ENCODE assay signal across 1 cellular context in genomic region chr19:56080669-56081401, GRCh38.
TF ChIP-seq lines count a peak whose summit lies in the region.

No MANE protein-coding gene starts in this region.

TF ChIP-seq in HepG2, 621 proteins besides CTCF, POLR2A, EP300 and RAD21 (continued from another document):
- TF ChIP-seq BCLAF1 (IDR thresholded peaks at IDR 0.05): no peak
- no peak for TF ChIP-seq REL (CRISPR knock-in tag; conservative IDR thresholded peaks at IDR 0.05)
- TF ChIP-seq, protein P1, sequence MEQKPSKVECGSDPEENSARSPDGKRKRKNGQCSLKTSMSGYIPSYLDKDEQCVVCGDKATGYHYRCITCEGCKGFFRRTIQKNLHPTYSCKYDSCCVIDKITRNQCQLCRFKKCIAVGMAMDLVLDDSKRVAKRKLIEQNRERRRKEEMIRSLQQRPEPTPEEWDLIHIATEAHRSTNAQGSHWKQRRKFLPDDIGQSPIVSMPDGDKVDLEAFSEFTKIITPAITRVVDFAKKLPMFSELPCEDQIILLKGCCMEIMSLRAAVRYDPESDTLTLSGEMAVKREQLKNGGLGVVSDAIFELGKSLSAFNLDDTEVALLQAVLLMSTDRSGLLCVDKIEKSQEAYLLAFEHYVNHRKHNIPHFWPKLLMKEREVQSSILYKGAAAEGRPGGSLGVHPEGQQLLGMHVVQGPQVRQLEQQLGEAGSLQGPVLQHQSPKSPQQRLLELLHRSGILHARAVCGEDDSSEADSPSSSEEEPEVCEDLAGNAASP (CRISPR knock-in tag; IDR thresholded peaks at IDR 0.05; ENCODE audit: borderline replicate concordance): no peak
- TF ChIP-seq POLR2AphosphoS2 (IDR thresholded peaks at IDR 0.05; ENCODE audit: low read depth, low read length): no peak
- no peak for TF ChIP-seq ZNF558 (CRISPR knock-in tag; IDR thresholded peaks at IDR 0.05; ENCODE audit: borderline replicate concordance)
- TF ChIP-seq, protein P2, sequence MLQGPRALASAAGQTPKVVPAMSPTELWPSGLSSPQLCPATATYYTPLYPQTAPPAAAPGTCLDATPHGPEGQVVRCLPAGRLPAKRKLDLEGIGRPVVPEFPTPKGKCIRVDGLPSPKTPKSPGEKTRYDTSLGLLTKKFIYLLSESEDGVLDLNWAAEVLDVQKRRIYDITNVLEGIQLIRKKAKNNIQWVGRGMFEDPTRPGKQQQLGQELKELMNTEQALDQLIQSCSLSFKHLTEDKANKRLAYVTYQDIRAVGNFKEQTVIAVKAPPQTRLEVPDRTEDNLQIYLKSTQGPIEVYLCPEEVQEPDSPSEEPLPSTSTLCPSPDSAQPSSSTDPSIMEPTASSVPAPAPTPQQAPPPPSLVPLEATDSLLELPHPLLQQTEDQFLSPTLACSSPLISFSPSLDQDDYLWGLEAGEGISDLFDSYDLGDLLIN (CRISPR knock-in tag; IDR thresholded peaks at IDR 0.05; ENCODE audit: borderline replicate concordance): no peak
- TF ChIP-seq ZNF776 (CRISPR knock-in tag; IDR thresholded peaks at IDR 0.05): no peak
- 0 out of 2 replicates have a peak, but pooled peaks have one; percentile 30 for TF ChIP-seq THAP11 (CRISPR knock-in tag; IDR thresholded peaks at IDR 0.05)
- no peak for TF ChIP-seq NFKB2 (CRISPR knock-in tag; IDR thresholded peaks at IDR 0.05; ENCODE audit: borderline replicate concordance)
- TF ChIP-seq ZNF724P (CRISPR knock-in tag; IDR thresholded peaks at IDR 0.05; ENCODE audit: borderline replicate concordance): no peak
- TF ChIP-seq MED8 (CRISPR knock-in tag; IDR thresholded peaks at IDR 0.05; ENCODE audit: insufficient replicate concordance): no peak
- no peak for TF ChIP-seq ZNF367 (CRISPR knock-in tag; IDR thresholded peaks at IDR 0.05; ENCODE audit: borderline replicate concordance)
- no peak for TF ChIP-seq HNF4A (CRISPR knock-in tag; IDR thresholded peaks at IDR 0.05)
- TF ChIP-seq SMAD3 (CRISPR knock-in tag; IDR thresholded peaks at IDR 0.05): no peak
- peak; percentile 27 for TF ChIP-seq IKZF4 (CRISPR knock-in tag; IDR thresholded peaks at IDR 0.05; ENCODE audit: borderline replicate concordance, low read depth, not compliant biosample characterization)
- TF ChIP-seq GATAD2A (CRISPR knock-in tag; IDR thresholded peaks at IDR 0.05): 0 out of 2 replicates have a peak, but pooled peaks have one; percentile 15
- TF ChIP-seq HNRNPLL (IDR thresholded peaks at IDR 0.05; ENCODE audit: low read depth, low read length, poor library complexity, severe bottlenecking): peak; percentile 42
- TF ChIP-seq, protein P3, sequence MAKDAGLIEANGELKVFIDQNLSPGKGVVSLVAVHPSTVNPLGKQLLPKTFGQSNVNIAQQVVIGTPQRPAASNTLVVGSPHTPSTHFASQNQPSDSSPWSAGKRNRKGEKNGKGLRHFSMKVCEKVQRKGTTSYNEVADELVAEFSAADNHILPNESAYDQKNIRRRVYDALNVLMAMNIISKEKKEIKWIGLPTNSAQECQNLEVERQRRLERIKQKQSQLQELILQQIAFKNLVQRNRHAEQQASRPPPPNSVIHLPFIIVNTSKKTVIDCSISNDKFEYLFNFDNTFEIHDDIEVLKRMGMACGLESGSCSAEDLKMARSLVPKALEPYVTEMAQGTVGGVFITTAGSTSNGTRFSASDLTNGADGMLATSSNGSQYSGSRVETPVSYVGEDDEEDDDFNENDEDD (CRISPR knock-in tag; IDR thresholded peaks at IDR 0.05; ENCODE audit: borderline replicate concordance): no peak
- no peak for TF ChIP-seq MXD1 (CRISPR knock-in tag; IDR thresholded peaks at IDR 0.05)
- TF ChIP-seq ZNF274 (CRISPR knock-in tag; IDR thresholded peaks at IDR 0.05): 0 out of 2 replicates have a peak, but pooled peaks have one; percentile 33
- TF ChIP-seq ZNF652 (CRISPR knock-in tag; IDR thresholded peaks at IDR 0.05; ENCODE audit: borderline replicate concordance, low read depth): no peak
- TF ChIP-seq KDM4B (CRISPR knock-in tag; IDR thresholded peaks at IDR 0.05): no peak
- no peak for TF ChIP-seq ZNF780A (CRISPR knock-in tag; IDR thresholded peaks at IDR 0.05)
- TF ChIP-seq TRIM24 (CRISPR knock-in tag; IDR thresholded peaks at IDR 0.05): peak; percentile 46; the same call in 1 of the 2 replicates
- TF ChIP-seq RCOR2 (CRISPR knock-in tag; IDR thresholded peaks at IDR 0.05): no peak
- TF ChIP-seq, protein P4, sequence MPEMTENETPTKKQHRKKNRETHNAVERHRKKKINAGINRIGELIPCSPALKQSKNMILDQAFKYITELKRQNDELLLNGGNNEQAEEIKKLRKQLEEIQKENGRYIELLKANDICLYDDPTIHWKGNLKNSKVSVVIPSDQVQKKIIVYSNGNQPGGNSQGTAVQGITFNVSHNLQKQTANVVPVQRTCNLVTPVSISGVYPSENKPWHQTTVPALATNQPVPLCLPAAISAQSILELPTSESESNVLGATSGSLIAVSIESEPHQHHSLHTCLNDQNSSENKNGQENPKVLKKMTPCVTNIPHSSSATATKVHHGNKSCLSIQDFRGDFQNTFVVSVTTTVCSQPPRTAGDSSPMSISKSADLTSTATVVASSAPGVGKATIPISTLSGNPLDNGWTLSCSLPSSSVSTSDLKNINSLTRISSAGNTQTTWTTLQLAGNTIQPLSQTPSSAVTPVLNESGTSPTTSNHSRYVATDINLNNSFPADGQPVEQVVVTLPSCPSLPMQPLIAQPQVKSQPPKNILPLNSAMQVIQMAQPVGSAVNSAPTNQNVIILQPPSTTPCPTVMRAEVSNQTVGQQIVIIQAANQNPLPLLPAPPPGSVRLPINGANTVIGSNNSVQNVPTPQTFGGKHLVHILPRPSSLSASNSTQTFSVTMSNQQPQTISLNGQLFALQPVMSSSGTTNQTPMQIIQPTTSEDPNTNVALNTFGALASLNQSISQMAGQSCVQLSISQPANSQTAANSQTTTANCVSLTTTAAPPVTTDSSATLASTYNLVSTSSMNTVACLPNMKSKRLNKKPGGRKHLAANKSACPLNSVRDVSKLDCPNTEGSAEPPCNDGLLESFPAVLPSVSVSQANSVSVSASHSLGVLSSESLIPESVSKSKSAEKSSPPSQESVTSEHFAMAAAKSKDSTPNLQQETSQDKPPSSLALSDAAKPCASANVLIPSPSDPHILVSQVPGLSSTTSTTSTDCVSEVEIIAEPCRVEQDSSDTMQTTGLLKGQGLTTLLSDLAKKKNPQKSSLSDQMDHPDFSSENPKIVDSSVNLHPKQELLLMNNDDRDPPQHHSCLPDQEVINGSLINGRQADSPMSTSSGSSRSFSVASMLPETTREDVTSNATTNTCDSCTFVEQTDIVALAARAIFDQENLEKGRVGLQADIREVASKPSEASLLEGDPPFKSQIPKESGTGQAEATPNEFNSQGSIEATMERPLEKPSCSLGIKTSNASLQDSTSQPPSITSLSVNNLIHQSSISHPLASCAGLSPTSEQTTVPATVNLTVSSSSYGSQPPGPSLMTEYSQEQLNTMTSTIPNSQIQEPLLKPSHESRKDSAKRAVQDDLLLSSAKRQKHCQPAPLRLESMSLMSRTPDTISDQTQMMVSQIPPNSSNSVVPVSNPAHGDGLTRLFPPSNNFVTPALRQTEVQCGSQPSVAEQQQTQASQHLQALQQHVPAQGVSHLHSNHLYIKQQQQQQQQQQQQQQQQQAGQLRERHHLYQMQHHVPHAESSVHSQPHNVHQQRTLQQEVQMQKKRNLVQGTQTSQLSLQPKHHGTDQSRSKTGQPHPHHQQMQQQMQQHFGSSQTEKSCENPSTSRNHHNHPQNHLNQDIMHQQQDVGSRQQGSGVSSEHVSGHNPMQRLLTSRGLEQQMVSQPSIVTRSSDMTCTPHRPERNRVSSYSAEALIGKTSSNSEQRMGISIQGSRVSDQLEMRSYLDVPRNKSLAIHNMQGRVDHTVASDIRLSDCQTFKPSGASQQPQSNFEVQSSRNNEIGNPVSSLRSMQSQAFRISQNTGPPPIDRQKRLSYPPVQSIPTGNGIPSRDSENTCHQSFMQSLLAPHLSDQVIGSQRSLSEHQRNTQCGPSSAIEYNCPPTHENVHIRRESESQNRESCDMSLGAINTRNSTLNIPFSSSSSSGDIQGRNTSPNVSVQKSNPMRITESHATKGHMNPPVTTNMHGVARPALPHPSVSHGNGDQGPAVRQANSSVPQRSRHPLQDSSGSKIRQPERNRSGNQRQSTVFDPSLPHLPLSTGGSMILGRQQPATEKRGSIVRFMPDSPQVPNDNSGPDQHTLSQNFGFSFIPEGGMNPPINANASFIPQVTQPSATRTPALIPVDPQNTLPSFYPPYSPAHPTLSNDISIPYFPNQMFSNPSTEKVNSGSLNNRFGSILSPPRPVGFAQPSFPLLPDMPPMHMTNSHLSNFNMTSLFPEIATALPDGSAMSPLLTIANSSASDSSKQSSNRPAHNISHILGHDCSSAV (CRISPR knock-in tag; IDR thresholded peaks at IDR 0.05; ENCODE audit: borderline replicate concordance): no peak
- TF ChIP-seq, protein P5, sequence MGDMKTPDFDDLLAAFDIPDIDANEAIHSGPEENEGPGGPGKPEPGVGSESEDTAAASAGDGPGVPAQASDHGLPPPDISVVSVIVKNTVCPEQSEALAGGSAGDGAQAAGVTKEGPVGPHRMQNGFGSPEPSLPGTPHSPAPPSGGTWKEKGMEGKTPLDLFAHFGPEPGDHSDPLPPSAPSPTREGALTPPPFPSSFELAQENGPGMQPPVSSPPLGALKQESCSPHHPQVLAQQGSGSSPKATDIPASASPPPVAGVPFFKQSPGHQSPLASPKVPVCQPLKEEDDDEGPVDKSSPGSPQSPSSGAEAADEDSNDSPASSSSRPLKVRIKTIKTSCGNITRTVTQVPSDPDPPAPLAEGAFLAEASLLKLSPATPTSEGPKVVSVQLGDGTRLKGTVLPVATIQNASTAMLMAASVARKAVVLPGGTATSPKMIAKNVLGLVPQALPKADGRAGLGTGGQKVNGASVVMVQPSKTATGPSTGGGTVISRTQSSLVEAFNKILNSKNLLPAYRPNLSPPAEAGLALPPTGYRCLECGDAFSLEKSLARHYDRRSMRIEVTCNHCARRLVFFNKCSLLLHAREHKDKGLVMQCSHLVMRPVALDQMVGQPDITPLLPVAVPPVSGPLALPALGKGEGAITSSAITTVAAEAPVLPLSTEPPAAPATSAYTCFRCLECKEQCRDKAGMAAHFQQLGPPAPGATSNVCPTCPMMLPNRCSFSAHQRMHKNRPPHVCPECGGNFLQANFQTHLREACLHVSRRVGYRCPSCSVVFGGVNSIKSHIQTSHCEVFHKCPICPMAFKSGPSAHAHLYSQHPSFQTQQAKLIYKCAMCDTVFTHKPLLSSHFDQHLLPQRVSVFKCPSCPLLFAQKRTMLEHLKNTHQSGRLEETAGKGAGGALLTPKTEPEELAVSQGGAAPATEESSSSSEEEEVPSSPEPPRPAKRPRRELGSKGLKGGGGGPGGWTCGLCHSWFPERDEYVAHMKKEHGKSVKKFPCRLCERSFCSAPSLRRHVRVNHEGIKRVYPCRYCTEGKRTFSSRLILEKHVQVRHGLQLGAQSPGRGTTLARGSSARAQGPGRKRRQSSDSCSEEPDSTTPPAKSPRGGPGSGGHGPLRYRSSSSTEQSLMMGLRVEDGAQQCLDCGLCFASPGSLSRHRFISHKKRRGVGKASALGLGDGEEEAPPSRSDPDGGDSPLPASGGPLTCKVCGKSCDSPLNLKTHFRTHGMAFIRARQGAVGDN (CRISPR knock-in tag; IDR thresholded peaks at IDR 0.05): peak; percentile 75
- TF ChIP-seq IRX3 (CRISPR knock-in tag; IDR thresholded peaks at IDR 0.05; ENCODE audit: borderline replicate concordance, low read depth): no peak
- 0 out of 2 replicates have a peak, but pooled peaks have one; percentile 17 for TF ChIP-seq ZMYM2 (CRISPR knock-in tag; IDR thresholded peaks at IDR 0.05)
- TF ChIP-seq KAT8 (CRISPR knock-in tag; IDR thresholded peaks at IDR 0.05): no peak
- no peak for TF ChIP-seq TEAD3 (CRISPR knock-in tag; optimal IDR thresholded peaks at IDR 0.05; ENCODE audit: borderline replicate concordance)
- no peak for TF ChIP-seq KLF15 (CRISPR knock-in tag; IDR thresholded peaks at IDR 0.05; ENCODE audit: borderline replicate concordance)
- TF ChIP-seq, protein P6, sequence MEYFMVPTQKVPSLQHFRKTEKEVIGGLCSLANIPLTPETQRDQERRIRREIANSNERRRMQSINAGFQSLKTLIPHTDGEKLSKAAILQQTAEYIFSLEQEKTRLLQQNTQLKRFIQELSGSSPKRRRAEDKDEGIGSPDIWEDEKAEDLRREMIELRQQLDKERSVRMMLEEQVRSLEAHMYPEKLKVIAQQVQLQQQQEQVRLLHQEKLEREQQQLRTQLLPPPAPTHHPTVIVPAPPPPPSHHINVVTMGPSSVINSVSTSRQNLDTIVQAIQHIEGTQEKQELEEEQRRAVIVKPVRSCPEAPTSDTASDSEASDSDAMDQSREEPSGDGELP (IDR thresholded peaks at IDR 0.05; ENCODE audit: borderline replicate concordance, low read depth): peak; percentile 84; the same call in 1 of the 2 replicates
- no peak for TF ChIP-seq ZNF30 (CRISPR knock-in tag; IDR thresholded peaks at IDR 0.05)
- TF ChIP-seq WIZ (CRISPR knock-in tag; IDR thresholded peaks at IDR 0.05): no peak
